Comparison of ENCODE assay signal across 13 cellular contexts in the genomic region with DNA sequence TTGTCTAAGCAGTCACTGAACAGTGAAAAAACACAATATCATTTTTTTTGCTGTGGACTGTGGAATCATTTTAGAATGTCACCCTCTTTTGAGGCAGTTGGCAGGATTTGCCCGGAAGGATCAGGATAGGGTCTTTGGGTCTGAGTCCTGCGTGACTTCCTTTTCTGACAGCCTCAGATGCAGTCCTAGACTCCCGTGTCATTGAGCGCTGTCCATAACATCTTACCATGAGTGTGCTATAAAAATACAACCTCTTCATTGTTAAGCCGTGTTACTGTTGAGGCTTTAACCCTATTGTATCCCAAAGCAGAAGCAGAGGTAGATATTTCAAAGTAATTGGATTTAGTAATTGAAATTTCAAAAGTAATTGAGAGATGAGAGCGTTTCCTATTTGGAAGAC. TPM values are rescaled to one million over a fixed set of nuclear protein-coding genes. Genes with fewer than 3 reads are reported as not detected.
DNase-seq lines count a peak whose midpoint lies in the region; ATAC-seq and TF ChIP-seq lines count a peak whose summit lies in the region.
"Had no signal": no experiment of that assay in that cellular context is flagged by ENCODE, and none has a peak within 500 bp of the region (broad histone marks: within the 10 kb centered on the region; RNA-seq: fewer than 3 reads in every experiment).

No MANE protein-coding gene starts in this region.

- ATAC-seq in GM18907 (IDR thresholded peaks at IDR 0.05; ENCODE audit: unreplicated experiment) (no peak), GM21825 (IDR thresholded peaks at IDR 0.05; ENCODE audit: unreplicated experiment) (no peak), GM21423 (IDR thresholded peaks at IDR 0.05; ENCODE audit: unreplicated experiment) (no peak)

- TF ChIP-seq CTCF in osteocyte (IDR thresholded peaks at IDR 0.05): no peak

- H3K36me3 Mint-ChIP-seq in osteocyte (ENCODE audit: unreplicated experiment): no peaks in the 10 kb centered on the region

- H3K27ac Mint-ChIP-seq in osteocyte (ENCODE audit: unreplicated experiment): peak overlapping the region; percentile 21

- DNase-seq in GDM1 (lab: John Stamatoyannopoulos, UW): peak; percentile 20
- peak; percentile 41 for DNase-seq in OCI-M1 (lab: John Stamatoyannopoulos, UW)
- DNase-seq in foreskin melanocyte: peak; percentile 54
- DNase-seq in osteocyte (ENCODE audit: extremely low spot score, unreplicated experiment): no peak
- no peak for DNase-seq in SIG-M5 treated with dmso at 0.1 percent for 504 hours (lab: John Stamatoyannopoulos, UW; ENCODE audit: unreplicated experiment)
- DNase-seq: activated CD8-positive, alpha-beta memory T cell treated with anti-CD3 and anti-CD28 coated beads, Interleukin-2, amount 50 U/mL, for 4 hours; NCI-H1694 treated with DMSO at 0.1 percent for 48 hours; NK-92 treated with Interleukin-12 subunit alpha and Interleukin-12 subunit beta, amount 100 ng/mL, for 24 hours; spleen had no signal

- peaks cover 38% of the 10 kb centered on the region for H3K4me1 Mint-ChIP-seq in osteocyte (ENCODE audit: unreplicated experiment)

- H3K9me3 Mint-ChIP-seq in osteocyte (ENCODE audit: unreplicated experiment): no peaks in the 10 kb centered on the region
- H3K9me3 Mint-ChIP-seq: CD8-positive, alpha-beta memory T cell had no signal

- H3K27me3 Mint-ChIP-seq in osteocyte (ENCODE audit: unreplicated experiment): no peaks in the 10 kb centered on the region
- H3K27me3 Mint-ChIP-seq: CD8-positive, alpha-beta memory T cell had no signal

- H3K4me3 Mint-ChIP-seq in osteocyte (ENCODE audit: unreplicated experiment): no peak overlapping the region

RNA-seq across cellular contexts. Expression of a gene that starts 30.6 kb away (rescaled TPM):
- 78.1 and 82.7 TPM in 2 replicates for total RNA-seq in osteocyte

Comparison
In these comparisons a context has a peak if more than half of its experiments do, and no peak if none do; other contexts are left out.
1. DNase-seq: peak in GDM1 (single experiment), OCI-M1 (single experiment) and foreskin melanocyte (single experiment); none in osteocyte (single experiment) and SIG-M5 treated with dmso at 0.1 percent for 504 hours (single experiment).